37 cellular contexts compared by ENCODE assay signal in the genomic region with DNA sequence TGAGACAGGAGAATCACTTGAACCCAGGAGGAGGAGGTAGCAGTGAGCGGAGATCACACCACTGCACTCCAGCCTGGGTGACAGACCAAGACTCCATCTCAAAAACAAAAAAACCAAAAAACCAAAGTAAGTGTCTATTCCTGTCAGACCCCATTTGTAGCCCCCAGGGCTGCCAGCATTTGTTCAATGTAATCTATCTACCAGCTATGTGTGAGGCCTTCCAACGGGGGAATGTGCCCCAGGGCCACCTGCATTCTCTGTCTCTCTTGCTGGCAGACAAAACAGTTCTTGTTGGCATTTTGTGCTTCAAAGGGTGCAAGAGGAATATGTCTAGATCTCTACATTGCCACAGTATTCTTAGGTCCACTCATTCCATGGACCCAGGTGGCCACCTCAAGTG. TPM values are rescaled to one million over a fixed set of nuclear protein-coding genes. Genes with fewer than 3 reads are reported as not detected.
DNase-seq lines count a peak whose midpoint lies in the region; ATAC-seq, FAIRE-seq and TF ChIP-seq lines count a peak whose summit lies in the region.
"Had no signal": no experiment of that assay in that cellular context is flagged by ENCODE, and none has a peak within 500 bp of the region (broad histone marks: within the 10 kb centered on the region; RNA-seq: fewer than 3 reads in every experiment).

No MANE protein-coding gene starts in this region.

- H3K36me3 ChIP-seq in mammary epithelial cell (ENCODE audit: insufficient read depth, low read length), result no peaks in the 10 kb centered on the region
- H3K36me3 ChIP-seq in IMR-90 (ENCODE audit: control insufficient read depth, insufficient read depth, low read length), result no peaks in the 10 kb centered on the region
- no peaks in the 10 kb centered on the region for H3K36me3 ChIP-seq in trophoblast cell (ENCODE audit: control insufficient read depth in 1 of 2, insufficient read depth in 2 of 2, low read length in 2 of 2)
- no peaks in the 10 kb centered on the region for H3K36me3 ChIP-seq in Peyer's patch
- H3K36me3 ChIP-seq: BE2C, BLaER1 had no signal

- no peak for TF ChIP-seq RAD21 in IMR-90 (IDR thresholded peaks at IDR 0.05; ENCODE audit: low read length)

- no peak for DNase-seq in MCF 10A (ENCODE audit: unreplicated experiment)
- no peak for DNase-seq in mammary epithelial cell
- peak; percentile 51 for DNase-seq in ELF-1 (ENCODE audit: low read depth, low spot score)
- no peak for DNase-seq in IMR-90
- DNase-seq in trophoblast cell, result peak; percentile 80 to 86
- no peak for DNase-seq in Peyer's patch
- no peak for DNase-seq in H54 (ENCODE audit: insufficient read length, low spot score)
- no peak for DNase-seq in effector CD4-positive, alpha-beta T cell
- DNase-seq: 8988T; ACHN; AML-193; BE2C; C1 segment of cervical spinal cord; Caco-2; Calu3; CD4-positive, alpha-beta memory T cell; CD4-positive, alpha-beta T cell; CD4-positive, CD25-positive, alpha-beta regulatory T cell; CD8-positive, alpha-beta memory T cell; CD8-positive, alpha-beta T cell; COR-L47; DMS 273 treated with DMSO at 0.1 percent for 48 hours; DMS153; DMS53; DMS79; DMS79 treated with DMSO at 0.1 percent for 48 hours; DND-41; EL had no signal

- H2BK20ac ChIP-seq in IMR-90 (ENCODE audit: low read depth, low read length), result no peak overlapping the region

- peak overlapping the region; percentile 51 for H3K27ac Mint-ChIP-seq in MCF 10A (ENCODE audit: low read depth, unreplicated experiment)
- H3K27ac Mint-ChIP-seq: B cell; CD4-positive, alpha-beta T cell; CD4-positive, CD25-positive, alpha-beta regulatory T cell; CD8-positive, alpha-beta memory T cell; CD8-positive, alpha-beta T cell had no signal

- H3K9me1 ChIP-seq in IMR-90 (ENCODE audit: insufficient read depth, low read length), result no peaks in the 10 kb centered on the region

- no peak overlapping the region for H4K5ac ChIP-seq in IMR-90 (ENCODE audit: low read depth, low read length)

- H3K4me1 ChIP-seq in mammary epithelial cell (ENCODE audit: insufficient read depth, low read length) (no peaks in the 10 kb centered on the region), IMR-90 (ENCODE audit: control insufficient read depth, insufficient read depth, low read length) (peaks cover 2% of the 10 kb centered on the region), trophoblast cell (ENCODE audit: control insufficient read depth in 1 of 2, insufficient read depth in 2 of 2, low read length in 2 of 2) (no peaks in the 10 kb centered on the region), Peyer's patch (no peaks in the 10 kb centered on the region)
- H3K4me1 ChIP-seq: A549, BE2C, BLaER1, Caco-2 had no signal

- no peak for FAIRE-seq in H54 (lab: Jason Lieb, UNC)
- FAIRE-seq: A204.1, A549, D721Med had no signal

- dilution Hi-C loops in mammary epithelial cell (cut with HindIII; ENCODE audit: low sequenced_read_pairs), result no loop called here
- dilution Hi-C loops in IMR-90 (cut with HindIII; ENCODE audit: low sequenced_read_pairs, unreplicated experiment), result no loop called here

- H3K4ac ChIP-seq in IMR-90 (ENCODE audit: low read depth, low read length) (no peak overlapping the region), trophoblast cell (ENCODE audit: low read depth, low read length) (no peak overlapping the region)

- H3K9me3 Mint-ChIP-seq in MCF 10A (ENCODE audit: unreplicated experiment), result no peaks in the 10 kb centered on the region
- H3K9me3 Mint-ChIP-seq: CD4-positive, alpha-beta memory T cell; CD4-positive, alpha-beta T cell; CD4-positive, CD25-positive, alpha-beta regulatory T cell; CD8-positive, alpha-beta memory T cell; CD8-positive, alpha-beta T cell had no signal

- H3K4me3 Mint-ChIP-seq in MCF 10A (ENCODE audit: unreplicated experiment), result no peak overlapping the region
- H3K4me3 Mint-ChIP-seq: B cell; CD4-positive, alpha-beta memory T cell; CD4-positive, alpha-beta T cell; CD4-positive, CD25-positive, alpha-beta regulatory T cell; CD8-positive, alpha-beta memory T cell; CD8-positive, alpha-beta T cell had no signal

- no peak overlapping the region for H2BK120ac ChIP-seq in IMR-90 (ENCODE audit: low read depth, low read length)
- no peak overlapping the region for H2BK120ac ChIP-seq in trophoblast cell (ENCODE audit: insufficient read depth, low read length, poor library complexity)

- H3K23ac ChIP-seq in IMR-90 (ENCODE audit: low read depth, low read length) (no peak overlapping the region), trophoblast cell (ENCODE audit: low read length) (no peak overlapping the region)

- no peak overlapping the region for H2BK12ac ChIP-seq in trophoblast cell (ENCODE audit: low read length)

- H2BK5ac ChIP-seq in IMR-90 (ENCODE audit: low read depth, low read length, poor library complexity, severe bottlenecking) (no peak overlapping the region), trophoblast cell (ENCODE audit: low read depth, low read length, poor library complexity) (no peak overlapping the region)

- H3K4me2 ChIP-seq in mammary epithelial cell (ENCODE audit: insufficient read depth, low read depth, low read length), result no peak overlapping the region
- H3K4me2 ChIP-seq in IMR-90 (ENCODE audit: low read depth, low read length), result no peak overlapping the region
- H3K4me2 ChIP-seq in trophoblast cell (ENCODE audit: low read length), result no peak overlapping the region
- H3K4me2 ChIP-seq: A549, BLaER1 had no signal

- H3K9ac ChIP-seq in mammary epithelial cell (ENCODE audit: insufficient read depth, low read length), result no peak overlapping the region
- no peak overlapping the region for H3K9ac ChIP-seq in IMR-90 (ENCODE audit: low read depth, low read length)
- no peak overlapping the region for H3K9ac ChIP-seq in trophoblast cell (ENCODE audit: low read length)
- H3K9ac ChIP-seq: BLaER1 had no signal

- intact Hi-C loops in MCF 10A (cut with micrococcal nuclease) (no loop called here), mammary epithelial cell (cut with micrococcal nuclease) (no loop called here), IMR-90 (cut with micrococcal nuclease) (no loop called here)

- H3K79me2 ChIP-seq in mammary epithelial cell (ENCODE audit: insufficient read depth, low read length) (no peaks in the 10 kb centered on the region), trophoblast cell (ENCODE audit: control insufficient read depth, insufficient read depth, low read length, poor library complexity) (no peaks in the 10 kb centered on the region)

- no peak overlapping the region for H4K8ac ChIP-seq in IMR-90 (ENCODE audit: low read depth in 2 of 2, low read length in 2 of 2)
- H4K8ac ChIP-seq in trophoblast cell (ENCODE audit: low read depth, low read length), result no peak overlapping the region

- no peak overlapping the region for H2AK5ac ChIP-seq in IMR-90 (ENCODE audit: low read depth, low read length)
- no peak overlapping the region for H2AK5ac ChIP-seq in trophoblast cell (ENCODE audit: low read length)

- TF ChIP-seq CTCF in MCF 10A (IDR thresholded peaks at IDR 0.05; ENCODE audit: unreplicated experiment) (no peak), mammary epithelial cell (conservative IDR thresholded peaks at IDR 0.05 in 1 of 2, IDR thresholded peaks at IDR 0.05 in 1 of 2; ENCODE audit: extremely low read depth in 1 of 2, insufficient read depth in 1 of 2, low read depth in 1 of 2, low read length in 2 of 2) (no peak), IMR-90 (conservative IDR thresholded peaks at IDR 0.05; ENCODE audit: low read depth, low read length) (no peak), Peyer's patch (IDR thresholded peaks at IDR 0.05) (no peak)

- H2AK9ac ChIP-seq in IMR-90 (replicated peaks; ENCODE audit: low read depth, low read length, poor library complexity), result peak overlapping the region; percentile 8

- POLR2A ChIA-PET in MCF 10A (lab: Yijun Ruan, JAX) (interaction anchor here (1.5 to 1.9 kb wide), 2 partner anchors 9 to 31 kb away, joined by 4 to 6 read pairs; no protein-coding TSS in a partner anchor), IMR-90 (lab: Charles Lee; ENCODE audit: unreplicated experiment) (no interaction called here)

- in situ Hi-C loops in mammary epithelial cell (cut with MboI; ENCODE audit: low sequenced_read_pairs in 2 of 2), result no loop called here
- in situ Hi-C loops in IMR-90 (cut with MboI; ENCODE audit: low sequenced_read_pairs), result no loop called here

- H3K18ac ChIP-seq in IMR-90 (ENCODE audit: low read depth, low read length), result no peak overlapping the region
- no peak overlapping the region for H3K18ac ChIP-seq in trophoblast cell (ENCODE audit: low read length)

- no peak overlapping the region for H2BK15ac ChIP-seq in IMR-90 (ENCODE audit: low read depth, low read length)

- no peak overlapping the region for H3K56ac ChIP-seq in IMR-90 (ENCODE audit: extremely low read depth, insufficient read depth, low read length)

- 50% methylated on average over 2 of the region's 2 CpGs for WGBS in mammary epithelial cell (ENCODE audit: low coverage, missing lambda C conversion rate)
- no CpG with 5 or more reads among the region's 2 CpGs for WGBS in IMR-90 (ENCODE audit: extremely low coverage in 2 of 2, insufficient read length in 1 of 2), 2 experiments
- WGBS in trophoblast cell (ENCODE audit: extremely low coverage, insufficient coverage, insufficient read length), result no CpG with 5 or more reads among the region's 2 CpGs

- H4K91ac ChIP-seq in IMR-90 (ENCODE audit: insufficient read depth, low read depth, low read length) (no peak overlapping the region), trophoblast cell (ENCODE audit: low read depth, low read length) (no peak overlapping the region)

- H3K79me1 ChIP-seq in IMR-90 (ENCODE audit: low read depth in 1 of 2, low read length in 2 of 2), result no peaks in the 10 kb centered on the region
- H3K79me1 ChIP-seq in trophoblast cell (ENCODE audit: low read length), result no peaks in the 10 kb centered on the region

- H4K20me1 ChIP-seq in mammary epithelial cell (ENCODE audit: insufficient read depth, low read length) (no peaks in the 10 kb centered on the region), IMR-90 (ENCODE audit: insufficient read depth, low read length) (no peaks in the 10 kb centered on the region)
- H4K20me1 ChIP-seq: BLaER1; BLaER1 treated with 17β-estradiol and CSF1 and Interleukin-3, amounts not matched to agents 10 nM and 100 nM had no signal

- H3K4me1 Mint-ChIP-seq in MCF 10A (ENCODE audit: insufficient read depth, unreplicated experiment), result peaks cover 32% of the 10 kb centered on the region
- H3K4me1 Mint-ChIP-seq: B cell; CD4-positive, alpha-beta memory T cell; CD4-positive, CD25-positive, alpha-beta regulatory T cell; CD8-positive, alpha-beta memory T cell had no signal

- H4K12ac ChIP-seq in trophoblast cell (ENCODE audit: low read depth, low read length), result no peak overlapping the region

- H3K27ac ChIP-seq in mammary epithelial cell (ENCODE audit: insufficient read depth, low read depth, low read length) (no peak overlapping the region), IMR-90 (ENCODE audit: insufficient read depth, low read length) (no peak overlapping the region), trophoblast cell (ENCODE audit: low read depth, low read length) (no peak overlapping the region), Peyer's patch (no peak overlapping the region)
- H3K27ac ChIP-seq: 22Rv1, A549, BLaER1, C4-2B had no signal

- no peak for ATAC-seq in IMR-90 (ENCODE audit: low read depth)
- ATAC-seq: A549; CD8-positive, alpha-beta T cell had no signal

- H3K27me3 Mint-ChIP-seq in MCF 10A (ENCODE audit: insufficient read depth, unreplicated experiment), result no peaks in the 10 kb centered on the region

- H3K4me3 ChIP-seq in mammary epithelial cell (replicated peaks in 1 of 3; ENCODE audit: insufficient read depth in 1 of 3, low read depth in 2 of 3, low read length in 3 of 3) (no peak overlapping the region), IMR-90 (ENCODE audit: insufficient read depth, low read depth, low read length) (no peak overlapping the region), trophoblast cell (ENCODE audit: low read depth, low read length) (no peak overlapping the region), Peyer's patch (no peak overlapping the region)
- H3K4me3 ChIP-seq: A549, BLaER1 had no signal

- BruUV-seq in MCF 10A (replicated peaks; lab: Mats Ljungman, UMichigan), result no TSS peak
- BruUV-seq in mammary epithelial cell (replicated peaks; lab: Mats Ljungman, UMichigan), result no TSS peak
- no TSS peak for BruUV-seq in IMR-90 (replicated peaks; lab: Mats Ljungman, UMichigan)

- H3K9me3 ChIP-seq in mammary epithelial cell (replicated peaks; ENCODE audit: insufficient read depth, low read length) (no peaks in the 10 kb centered on the region), IMR-90 (ENCODE audit: control insufficient read depth, insufficient read depth, low read length) (no peaks in the 10 kb centered on the region), trophoblast cell (ENCODE audit: insufficient read depth, low read depth, low read length) (no peaks in the 10 kb centered on the region), Peyer's patch (no peaks in the 10 kb centered on the region)
- H3K9me3 ChIP-seq: A549, BE2C, BLaER1, Caco-2 had no signal

- no peak overlapping the region for H2AFZ ChIP-seq in mammary epithelial cell (ENCODE audit: low read depth, low read length)
- no peak overlapping the region for H2AFZ ChIP-seq in IMR-90 (replicated peaks; ENCODE audit: low read length, poor library complexity)
- H2AFZ ChIP-seq in trophoblast cell (ENCODE audit: insufficient read depth, low read length, poor library complexity), result no peak overlapping the region

- CTCF ChIA-PET in MCF 10A (lab: Yijun Ruan, JAX) (no interaction called here), mammary epithelial cell (lab: Charles Lee; ENCODE audit: low non-redundant PET) (no interaction called here), IMR-90 (lab: Yijun Ruan, JAX) (interaction anchor here (1.3 kb wide), 1 partner anchor 36 kb away, joined by 3 read pairs; no protein-coding TSS in a partner anchor)

- peaks cover 9% of the 10 kb centered on the region for H3K36me3 Mint-ChIP-seq in MCF 10A (ENCODE audit: insufficient read depth, unreplicated experiment)
- H3K36me3 Mint-ChIP-seq: CD4-positive, alpha-beta memory T cell; CD4-positive, CD25-positive, alpha-beta regulatory T cell; CD8-positive, alpha-beta memory T cell; CD8-positive, alpha-beta T cell had no signal

- H3K14ac ChIP-seq in IMR-90 (replicated peaks; ENCODE audit: low read depth, low read length), result no peak overlapping the region
- no peak overlapping the region for H3K14ac ChIP-seq in trophoblast cell (ENCODE audit: low read length)

- no peaks in the 10 kb centered on the region for H3K27me3 ChIP-seq in mammary epithelial cell (ENCODE audit: insufficient read depth, low read length)
- H3K27me3 ChIP-seq in IMR-90 (ENCODE audit: control insufficient read depth, insufficient read depth, low read length), result peaks cover 2% of the 10 kb centered on the region
- H3K27me3 ChIP-seq in trophoblast cell (ENCODE audit: insufficient read depth, low read length), result no peaks in the 10 kb centered on the region
- H3K27me3 ChIP-seq in Peyer's patch, result no peaks in the 10 kb centered on the region
- H3K27me3 ChIP-seq: BE2C; BLaER1; BLaER1 treated with 17β-estradiol and CSF1 and Interleukin-3, amounts not matched to agents 10 nM and 100 nM had no signal

- TF ChIP-seq POLR2A in IMR-90 (IDR thresholded peaks at IDR 0.05; ENCODE audit: low read depth, low read length) (no peak), Peyer's patch (IDR thresholded peaks at IDR 0.05) (no peak), H54 (IDR thresholded peaks at IDR 0.05; ENCODE audit: low read depth, low read length) (no peak)

RNA-seq across cellular contexts. Expression of a gene that starts 34.1 kb away (rescaled TPM):
- total RNA-seq in MCF 10A (2022), result 0.79 and 2.2 TPM in 2 replicates
- 1 to 10 TPM in 1 of 2 donors, under 1 TPM in 1; 0.83 to 2.4 TPM for total RNA-seq in mammary epithelial cell
- 1.5 TPM for polyA plus RNA-seq in mammary epithelial cell
- 4.0 TPM for polyA minus RNA-seq in mammary epithelial cell
- 0.18 TPM in 1 of 2 replicates, not detected in the other for total RNA-seq in IMR-90 (2012; rRNA removed)
- polyA plus RNA-seq in IMR-90 (2012; rRNA removed), result 0.17 and 0.19 TPM in 2 replicates
- polyA plus RNA-seq in IMR-90 (2012; cell fraction: cytosol; rRNA removed), result 0.34 and 0.70 TPM in 2 replicates
- polyA plus RNA-seq in IMR-90 (2012; cell fraction: nucleus; rRNA removed; ENCODE audit: low replicate concordance), result 0.72 and 1.7 TPM in 2 replicates
- 0.19 and 0.24 TPM in 2 replicates for polyA plus RNA-seq in trophoblast cell (2013)
- total RNA-seq in Peyer's patch, result 10 to 100 TPM in 2 of 4 donors, 1 to 10 TPM in 2; 3.3 to 16.0 (median 7.4) TPM
- total RNA-seq: A172; CD4-positive, CD25-positive, alpha-beta regulatory T cell had no signal

RNA-seq across cellular contexts. Expression of a gene that starts 34.2 kb away (rescaled TPM):
- total RNA-seq in MCF 10A (2022) (84.0 and 119 TPM in 2 replicates), mammary epithelial cell (10 to 100 TPM; 24.0 to 62.2 TPM), IMR-90 (2012; rRNA removed) (17.2 and 19.2 TPM in 2 replicates), Peyer's patch (10 to 100 TPM; 41.9 to 51.3 (median 49.9) TPM)
- polyA plus RNA-seq in mammary epithelial cell (89.7 TPM), IMR-90 (2012; rRNA removed) (66.4 and 69.7 TPM in 2 replicates)
- polyA minus RNA-seq in mammary epithelial cell, result 193 TPM
- polyA plus RNA-seq in IMR-90 (2012; cell fraction: cytosol; rRNA removed), result 47.0 and 70.6 TPM in 2 replicates
- polyA plus RNA-seq in IMR-90 (2012; cell fraction: nucleus; rRNA removed; ENCODE audit: low replicate concordance), result 35.4 and 42.1 TPM in 2 replicates
- polyA plus RNA-seq in trophoblast cell (2013), result 64.7 and 66.8 TPM in 2 replicates

RNA-seq across cellular contexts. Expression of a gene that starts 34.4 kb away (rescaled TPM):
- total RNA-seq in MCF 10A (2022), result 22.7 and 28.1 TPM in 2 replicates
- 10 to 100 TPM; 12.2 to 18.4 TPM for total RNA-seq in mammary epithelial cell
- 6.4 TPM for polyA plus RNA-seq in mammary epithelial cell
- 3.4 TPM for polyA minus RNA-seq in mammary epithelial cell
- total RNA-seq in IMR-90 (2012; rRNA removed), result 6.6 and 8.1 TPM in 2 replicates
- 21.4 and 23.8 TPM in 2 replicates for polyA plus RNA-seq in IMR-90 (2012; rRNA removed)
- polyA plus RNA-seq in IMR-90 (2012; cell fraction: cytosol; rRNA removed), result 13.8 and 13.9 TPM in 2 replicates
- polyA plus RNA-seq in IMR-90 (2012; cell fraction: nucleus; rRNA removed; ENCODE audit: low replicate concordance), result 215 and 346 TPM in 2 replicates
- polyA plus RNA-seq in trophoblast cell (2013), result 7.4 and 8.2 TPM in 2 replicates
- 10 to 100 TPM; 21.7 to 78.5 (median 62.4) TPM for total RNA-seq in Peyer's patch

RNA-seq across cellular contexts. Expression of a gene that starts 40.4 kb away (rescaled TPM):
- total RNA-seq in MCF 10A (2022), result 15.7 and 17.2 TPM in 2 replicates
- 10 to 100 TPM in 1 of 2 donors, 1 to 10 TPM in 1; 4.0 to 16.5 TPM for total RNA-seq in mammary epithelial cell
- polyA plus RNA-seq in mammary epithelial cell, result 12.8 TPM
- polyA minus RNA-seq in mammary epithelial cell, result 5.8 TPM
- total RNA-seq in IMR-90 (2012; rRNA removed), result 4.2 and 6.6 TPM in 2 replicates
- polyA plus RNA-seq in IMR-90 (2012; rRNA removed), result 7.2 and 10.6 TPM in 2 replicates
- polyA plus RNA-seq in IMR-90 (2012; cell fraction: cytosol; rRNA removed), result 17.1 and 20.6 TPM in 2 replicates
- 88.4 and 164 TPM in 2 replicates for polyA plus RNA-seq in IMR-90 (2012; cell fraction: nucleus; rRNA removed; ENCODE audit: low replicate concordance)
- 5.7 and 6.8 TPM in 2 replicates for polyA plus RNA-seq in trophoblast cell (2013)
- total RNA-seq in Peyer's patch, result 10 to 100 TPM; 21.9 to 90.9 (median 42.2) TPM

RNA-seq across cellular contexts. Expression of a gene that starts 41.6 kb away (rescaled TPM):
- 105 and 107 TPM in 2 replicates for total RNA-seq in MCF 10A (2022)
- 10 to 100 TPM; 20.8 to 47.7 TPM for total RNA-seq in mammary epithelial cell
- 39.4 TPM for polyA plus RNA-seq in mammary epithelial cell
- polyA minus RNA-seq in mammary epithelial cell, result 19.3 TPM
- total RNA-seq in IMR-90 (2012; rRNA removed), result 52.9 and 53.9 TPM in 2 replicates
- 54.8 TPM in 2 replicates for polyA plus RNA-seq in IMR-90 (2012; rRNA removed)
- 33.8 and 41.7 TPM in 2 replicates for polyA plus RNA-seq in IMR-90 (2012; cell fraction: cytosol; rRNA removed)
- polyA plus RNA-seq in IMR-90 (2012; cell fraction: nucleus; rRNA removed; ENCODE audit: low replicate concordance), result 59.4 and 90.9 TPM in 2 replicates
- 26.1 and 29.2 TPM in 2 replicates for polyA plus RNA-seq in trophoblast cell (2013)
- total RNA-seq in Peyer's patch, result 10 to 100 TPM; 19.8 to 38.6 (median 27.5) TPM

Comparison
In these comparisons a context has a peak if more than half of its experiments do, and no peak if none do; other contexts are left out.
1. DNase-seq: peak in ELF-1 (single experiment) and trophoblast cell (2 of 2); none in MCF 10A (single experiment), mammary epithelial cell (single experiment), IMR-90 (single experiment), Peyer's patch (0 of 3), H54 (single experiment) and effector CD4-positive, alpha-beta T cell (single experiment).